ENCODE assay signal across 8 cellular contexts in the genomic region with DNA sequence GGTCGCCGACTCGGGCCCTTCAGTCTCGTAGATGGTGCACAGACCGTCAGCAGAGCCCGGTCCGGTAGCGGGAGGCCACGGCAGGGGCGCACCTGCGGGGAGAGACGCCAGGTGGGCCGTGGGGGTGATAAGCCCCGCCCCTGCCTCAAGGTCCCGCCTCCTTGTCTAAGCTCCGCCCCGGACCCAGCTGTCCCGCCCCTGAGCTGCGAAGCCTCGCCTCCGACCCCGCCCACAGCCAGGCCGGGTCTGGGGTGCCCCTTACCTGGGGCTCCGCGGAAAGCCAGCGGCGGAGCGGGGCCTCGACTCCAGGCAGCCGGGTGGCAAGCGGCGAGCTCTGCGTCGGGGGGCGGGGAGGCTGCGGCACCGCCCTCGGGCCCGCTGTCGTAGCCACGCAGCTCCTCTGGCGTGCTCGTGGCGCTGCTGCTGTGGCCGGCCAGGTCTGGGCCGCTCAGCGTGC.
DNase-seq lines count a peak whose midpoint lies in the region; ATAC-seq and TF ChIP-seq lines count a peak whose summit lies in the region.

No MANE protein-coding gene starts in this region.

- peak; percentile 43 for ATAC-seq in HG03378 (IDR thresholded peaks at IDR 0.05; ENCODE audit: unreplicated experiment)

- H3K4me3 ChIP-seq in astrocyte of the cerebellum (ENCODE audit: low read depth, low read length), result peak overlapping the region; percentile 19

- peak; percentile 67 for DNase-seq in DMS53 (lab: John Stamatoyannopoulos, UW)
- DNase-seq in DMS53 treated with DMSO at 0.1 percent for 48 hours (lab: John Stamatoyannopoulos, UW; ENCODE audit: unreplicated experiment), result no peak
- DNase-seq in T-helper 22 cell (ENCODE audit: low read depth), result peak; percentile 64
- DNase-seq in astrocyte of the cerebellum (ENCODE audit: low read depth), result no peak
- DNase-seq in islet precursor cell, result peak; percentile 87
- peak; percentile 75 for DNase-seq in stimulated activated CD4-positive, alpha-beta T cell treated with anti-CD3 and anti-CD28 coated beads, Interleukin-2, amount 100 ng/mL, for 4 hours (ENCODE audit: low read depth)
- DNase-seq in NCI-H128 (lab: John Stamatoyannopoulos, UW; ENCODE audit: unreplicated experiment), result no peak

- TF ChIP-seq CTCF in astrocyte of the cerebellum (IDR thresholded peaks at IDR 0.05; ENCODE audit: low read depth, low read length, missing control alignments), result no peak

- in situ Hi-C loops in astrocyte of the cerebellum (cut with HindIII; ENCODE audit: low sequenced_read_pairs), result no loop called here

Comparison
In these comparisons a context has a peak if more than half of its experiments do, and no peak if none do; other contexts are left out.
1. DNase-seq: peak in DMS53 (single experiment), T-helper 22 cell (single experiment), islet precursor cell (single experiment) and stimulated activated CD4-positive, alpha-beta T cell treated with anti-CD3 and anti-CD28 coated beads, Interleukin-2, amount 100 ng/mL, for 4 hours (single experiment); none in DMS53 treated with DMSO at 0.1 percent for 48 hours (single experiment), astrocyte of the cerebellum (single experiment) and NCI-H128 (single experiment).